Comparison of ENCODE assay signal across 29 cellular contexts in the genomic region with DNA sequence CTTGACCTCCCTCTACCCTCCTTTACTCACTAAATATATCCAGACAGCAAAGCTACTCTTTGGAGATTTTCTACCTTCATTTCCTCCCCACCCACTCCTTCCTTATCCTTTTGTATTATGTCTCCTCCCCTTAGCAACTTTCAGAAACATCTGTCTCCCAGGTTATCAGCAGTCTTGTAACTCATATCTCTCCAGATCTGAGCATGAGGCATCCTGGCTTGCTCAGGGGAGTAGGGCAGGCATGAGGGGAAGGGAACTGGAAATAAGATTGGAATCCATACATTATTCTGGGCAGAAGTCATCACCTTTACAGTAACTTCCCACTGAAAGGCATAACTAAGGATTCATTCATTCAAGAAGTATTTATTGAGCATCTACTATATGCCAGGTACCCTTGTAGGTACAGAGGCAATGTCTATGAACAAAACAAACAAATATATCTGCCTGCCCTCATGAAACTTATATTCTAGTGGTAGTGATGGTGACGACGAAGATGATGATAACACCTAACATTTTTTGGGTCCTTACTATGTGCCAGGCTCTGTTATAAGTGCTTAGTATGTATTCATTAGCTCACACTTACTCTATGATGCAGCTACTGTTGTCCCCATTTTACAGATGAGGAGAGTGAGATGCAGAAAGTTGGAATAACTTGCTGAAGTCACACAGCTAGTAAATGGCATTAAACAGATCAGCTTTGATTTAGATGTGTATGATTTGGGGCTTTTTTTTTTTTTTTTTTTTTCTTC.
"Had no signal": no experiment of that assay in that cellular context is flagged by ENCODE, and none has a peak within 500 bp of the region (broad histone marks: within the 10 kb centered on the region; RNA-seq: fewer than 3 reads in every experiment).

No MANE protein-coding gene starts in this region.

- H3K4me3 Mint-ChIP-seq: activated CD8-positive, alpha-beta memory T cell treated with anti-CD3 and anti-CD28 coated beads, Interleukin-2, amount 10 ng/mL, durations not matched to agents 7 days and 5 days; activated CD8-positive, alpha-beta T cell treated with anti-CD3 and anti-CD28 coated beads, Interleukin-2, amount 10 ng/mL, durations not matched to agents 7 days and 5 days; activated naive CD4-positive, alpha-beta T cell treated with anti-CD3 and anti-CD28 coated beads, Interleukin-2, amount 50 U/mL, for 24 hours; brain; stimulated activated naive B cell treated with anti-CD40 and anti-IgM and Interleukin-4, amounts not matched to agents 10 μg/mL and 1 μg/mL and 100 μg/mL, for 72 hours had no signal

- DNase-seq: activated CD4-positive, alpha-beta T cell treated with anti-CD3 and anti-CD28 coated beads, Interleukin-2, amount 50 U/mL, for 1 hour; activated CD8-positive, alpha-beta memory T cell treated with anti-CD3 and anti-CD28 coated beads, Interleukin-2, amount 10 ng/mL, durations not matched to agents 7 days and 5 days; activated CD8-positive, alpha-beta T cell treated with anti-CD3 and anti-CD28 coated beads, Interleukin-2, amount 10 ng/mL, durations not matched to agents 7 days and 5 days; activated gamma-delta T cell treated with Interleukin-2 at 50 U/mL for 16 hours; dorsolateral prefrontal cortex; effector memory CD4-positive, alpha-beta T cell; erythroblast; gastrocnemius medialis; glutamatergic neuron; left cardiac atrium; left ventricle myocardium superior; nucleus accumbens; pancreas; psoas muscle; stimulated activated CD4-positive, alpha-beta T cell treated with anti-CD3 and anti-CD28 coated beads, Interleukin-1b, Interleukin-23, amount 100 ng/mL, for 48 hours; stimulated activated CD4-positive, alpha-beta T cell treated with anti-CD3 and anti-CD28 coated beads, Interleukin-4, amount 100 ng/mL, for 4 hours; stimulated activated CD8-positive, alpha-beta memory T cell treated with anti-CD3 and anti-CD28 coated beads, Interleukin-4, amount 100 ng/mL, for 48 hours; stimulated activated naive B cell treated with anti-CD40 and anti-IgM and Interleukin-4, amounts not matched to agents 10 μg/mL and 1 μg/mL and 100 μg/mL, for 72 hours; stomach; thyroid gland; upper lobe of right lung had no signal

- H3K27ac Mint-ChIP-seq: activated CD8-positive, alpha-beta memory T cell treated with anti-CD3 and anti-CD28 coated beads, Interleukin-2, amount 10 ng/mL, durations not matched to agents 7 days and 5 days; activated CD8-positive, alpha-beta T cell treated with anti-CD3 and anti-CD28 coated beads, Interleukin-2, amount 10 ng/mL, durations not matched to agents 7 days and 5 days; activated naive CD4-positive, alpha-beta T cell treated with anti-CD3 and anti-CD28 coated beads, Interleukin-2, amount 50 U/mL, for 24 hours; brain; stimulated activated naive B cell treated with anti-CD40 and anti-IgM and Interleukin-4, amounts not matched to agents 10 μg/mL and 1 μg/mL and 100 μg/mL, for 72 hours had no signal

- H3K27ac ChIP-seq: ascending aorta, cardiac muscle cell, coronary artery, gastrocnemius medialis, hepatocyte, pancreas, psoas muscle, stomach, thyroid gland, upper lobe of right lung had no signal

- H3K27me3 ChIP-seq: ascending aorta, cardiac muscle cell, dorsolateral prefrontal cortex, gastrocnemius medialis, pancreas, stomach, thyroid gland, upper lobe of right lung had no signal

- H3K9me3 ChIP-seq: ascending aorta, gastrocnemius medialis, pancreas, psoas muscle, stomach, thyroid gland, upper lobe of right lung had no signal

- H3K4me1 ChIP-seq: ascending aorta, gastrocnemius medialis, pancreas, psoas muscle, stomach, thyroid gland, upper lobe of right lung had no signal

- H3K9me3 Mint-ChIP-seq: activated naive CD4-positive, alpha-beta T cell treated with anti-CD3 and anti-CD28 coated beads, Interleukin-2, amount 50 U/mL, for 24 hours; brain; stimulated activated naive B cell treated with anti-CD40 and anti-IgM and Interleukin-4, amounts not matched to agents 10 μg/mL and 1 μg/mL and 100 μg/mL, for 72 hours had no signal

- H3K4me3 ChIP-seq: ascending aorta, cardiac muscle cell, coronary artery, dorsolateral prefrontal cortex, gastrocnemius medialis, hepatocyte, pancreas, psoas muscle, smooth muscle cell, stomach, thyroid gland, upper lobe of right lung had no signal

- H3K36me3 ChIP-seq: ascending aorta, cardiac muscle cell, gastrocnemius medialis, pancreas, stomach, thyroid gland, upper lobe of right lung had no signal

- H3K27me3 Mint-ChIP-seq: activated CD8-positive, alpha-beta memory T cell treated with anti-CD3 and anti-CD28 coated beads, Interleukin-2, amount 10 ng/mL, durations not matched to agents 7 days and 5 days; activated naive CD4-positive, alpha-beta T cell treated with anti-CD3 and anti-CD28 coated beads, Interleukin-2, amount 50 U/mL, for 24 hours; brain; stimulated activated naive B cell treated with anti-CD40 and anti-IgM and Interleukin-4, amounts not matched to agents 10 μg/mL and 1 μg/mL and 100 μg/mL, for 72 hours had no signal

- H3K36me3 Mint-ChIP-seq: brain had no signal

- ATAC-seq: activated CD4-positive, CD25-positive, alpha-beta regulatory T cell treated with anti-CD3 and anti-CD28 coated beads, Interleukin-2, amount 50 U/mL, for 24 hours; activated CD8-positive, alpha-beta memory T cell treated with anti-CD3 and anti-CD28 coated beads, Interleukin-2, amount 10 ng/mL, durations not matched to agents 7 days and 5 days; activated CD8-positive, alpha-beta T cell treated with anti-CD3 and anti-CD28 coated beads, Interleukin-2, amount 10 ng/mL, durations not matched to agents 7 days and 5 days; gastrocnemius medialis; left cardiac atrium; left ventricle myocardium superior; pancreas; psoas muscle; stimulated activated naive B cell treated with anti-CD40 and anti-IgM and Interleukin-4, amounts not matched to agents 10 μg/mL and 1 μg/mL and 100 μg/mL, for 72 hours; upper lobe of right lung had no signal
